In the genomic region with DNA sequence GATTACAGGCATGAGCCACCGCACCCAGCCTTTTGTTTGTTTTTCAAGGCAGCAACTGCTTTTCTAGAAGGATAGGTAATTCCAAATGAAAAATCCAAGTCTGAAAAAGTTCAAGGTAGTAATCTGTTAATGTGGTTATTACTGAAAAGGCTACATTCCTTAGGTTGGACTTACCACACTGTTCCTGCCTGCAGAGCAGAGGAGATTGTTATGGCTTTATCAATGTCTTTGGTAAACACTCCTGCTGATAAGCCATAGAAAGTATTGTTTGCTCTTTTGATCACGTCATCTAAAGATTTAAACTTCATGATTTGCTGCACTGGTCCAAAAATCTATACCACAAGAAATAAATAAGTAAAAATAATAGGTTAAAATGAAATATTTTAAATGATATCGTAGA, we compare ENCODE assay signal across 28 cellular contexts. TPM values are rescaled to one million over a fixed set of nuclear protein-coding genes. Genes with fewer than 3 reads are reported as not detected.
"Had no signal": no experiment of that assay in that cellular context is flagged by ENCODE, and none has a peak within 500 bp of the region (broad histone marks: within the 10 kb centered on the region; RNA-seq: fewer than 3 reads in every experiment).

No MANE protein-coding gene starts in this region.

- H3K4me1 ChIP-seq: Peyer's patch, SJCRH30 had no signal

- DNase-seq: activated CD4-positive, alpha-beta memory T cell treated with anti-CD3 and anti-CD28 coated beads, Interleukin-2, amount 10 ng/mL, durations not matched to agents 7 days and 5 days; activated CD4-positive, alpha-beta T cell treated with anti-CD3 and anti-CD28 coated beads, Interleukin-2, amount 50 U/mL, for 1 hour; activated CD4-positive, CD25-positive, alpha-beta regulatory T cell; activated gamma-delta T cell; activated naive CD4-positive, alpha-beta T cell treated with anti-CD3 and anti-CD28 coated beads for 36 hours; activated T-cell treated with anti-CD3 and anti-CD28 coated beads for 4 hours; activated T-cell treated with anti-CD3 and anti-CD28 coated beads, Interleukin-2, amount 50 U/mL, for 48 hours; amygdala; MG63; NCI-H1105; NCI-H1436; NCI-H2029; NCI-H2107; NCI-H2171 treated with DMSO at 0.1 percent for 48 hours; NCI-H226; NCI-H526; NCI-H82; Peyer's patch; Right ventricle myocardium superior; SJCRH30; SK-N-SH; T-helper 1 cell had no signal

- H3K4me3 ChIP-seq: MG63, Peyer's patch, SJCRH30 had no signal

- H3K9me3 ChIP-seq: MG63, Peyer's patch, SJCRH30, SK-N-SH had no signal

- H3K36me3 ChIP-seq: MG63, SJCRH30 had no signal

- ATAC-seq: activated T-helper 17 cell treated with anti-CD3 and anti-CD28 coated beads, Interleukin-2, amount 50 U/mL, for 72 hours had no signal

- H3K27me3 ChIP-seq: MG63, Peyer's patch, SJCRH30 had no signal

- FAIRE-seq: astrocyte had no signal

- H3K27ac ChIP-seq: Peyer's patch, RWPE1, SJCRH30, VCaP had no signal

RNA-seq across cellular contexts. Expression of gene ALDH1A1, which starts 43.4 kb away (rescaled TPM):
- total RNA-seq: activated CD4-positive, alpha-beta memory T cell treated with anti-CD3 and anti-CD28 coated beads, Interleukin-2, amount 10 ng/mL, durations not matched to agents 7 days and 5 days; activated CD8-positive, alpha-beta memory T cell treated with anti-CD3 and anti-CD28 coated beads for 36 hours; activated naive CD4-positive, alpha-beta T cell treated with anti-CD3 and anti-CD28 coated beads for 36 hours; activated T-helper 17 cell treated with anti-CD3 and anti-CD28 coated beads, Interleukin-2, amount 50 U/mL, for 72 hours; T-helper 2 cell treated with Interferon-gamma antibody and Interleukin-4, amounts not matched to agents 100 ng/mL and 5 ng/mL, for 36 hours had no signal
